In the genomic region with DNA sequence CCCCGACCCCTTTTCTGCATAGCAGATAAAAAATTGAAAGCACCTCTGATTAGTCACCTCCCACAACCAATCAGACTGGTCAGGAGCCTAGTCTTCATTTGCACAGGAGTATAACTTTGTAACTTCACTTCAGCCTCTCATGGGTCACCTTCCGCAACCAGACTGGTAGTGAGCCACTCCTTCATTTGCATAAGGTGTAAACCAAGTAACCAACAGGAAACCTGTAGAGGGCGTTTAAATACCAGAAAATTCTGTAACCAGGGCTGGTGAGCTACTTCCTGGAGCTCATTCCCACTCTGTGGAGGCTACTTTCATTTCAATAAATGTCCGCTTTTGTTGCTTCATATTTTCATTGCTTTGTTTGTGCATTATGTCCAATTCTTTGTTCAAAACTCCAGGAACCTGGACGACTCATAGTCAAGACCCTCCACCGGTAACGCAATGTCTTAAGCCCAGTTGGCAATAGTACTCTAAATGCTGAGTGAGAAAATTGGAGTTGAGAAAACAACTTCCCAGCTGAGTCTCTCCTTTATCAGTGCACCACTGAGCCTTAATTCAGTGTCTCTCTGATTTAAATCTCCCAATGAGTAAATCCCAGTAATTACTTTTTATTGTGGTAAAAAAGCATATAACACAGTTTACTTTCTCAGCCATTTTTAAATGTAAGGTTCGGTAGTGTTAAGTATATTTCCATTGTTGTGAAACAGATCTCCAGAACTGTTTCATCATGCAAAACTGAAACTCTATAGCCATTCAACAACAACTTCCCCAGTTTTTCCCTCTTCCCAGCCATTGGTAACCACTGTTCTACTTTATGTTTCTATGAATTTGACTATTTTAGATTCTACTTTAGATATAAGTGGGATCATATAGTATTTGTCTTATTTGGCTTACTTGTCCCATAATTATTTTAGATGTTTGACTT, we compare ENCODE assay signal across 11 cellular contexts.
DNase-seq lines count a peak whose midpoint lies in the region; ATAC-seq and TF ChIP-seq lines count a peak whose summit lies in the region.
"Had no signal": no experiment of that assay in that cellular context is flagged by ENCODE, and none has a peak within 500 bp of the region (broad histone marks: within the 10 kb centered on the region; RNA-seq: fewer than 3 reads in every experiment).

No MANE protein-coding gene starts in this region.

- H3K4me2 ChIP-seq in HCT116 (ENCODE audit: low read length): no peak overlapping the region

- H4K20me1 ChIP-seq in HCT116 (ENCODE audit: insufficient read depth): no peaks in the 10 kb centered on the region

- DNase-seq in D341Med (ENCODE audit: low spot score): peak; percentile 19
- DNase-seq in HCT116 (ENCODE audit: low read depth, low spot score): no peak
- peak; percentile 6 for DNase-seq in RKO (ENCODE audit: low spot score)
- DNase-seq in iPS DF 19.7 (ENCODE audit: low read depth, low spot score): peak; percentile 35
- no peak for DNase-seq in activated CD4-positive, CD25-positive, alpha-beta regulatory T cell treated with anti-CD3 and anti-CD28 coated beads, Interleukin-2, amount 50 U/mL, for 72 hours
- DNase-seq in NCI-H146 treated with DMSO at 0.1 percent for 48 hours (lab: John Stamatoyannopoulos, UW; ENCODE audit: unreplicated experiment): no peak
- no peak for DNase-seq in effector memory CD4-positive, alpha-beta T cell
- DNase-seq: activated gamma-delta T cell; naive thymus-derived CD8-positive, alpha-beta T cell had no signal

- RAD21 ChIA-PET in HCT116 (lab: Charles Lee; ENCODE audit: low non-redundant PET in 1 of 2, low total read pairs in 2 of 2, uncharacterized antibody in 2 of 2, unreplicated experiment in 2 of 2): no interaction called here

- H3K79me2 ChIP-seq in HCT116 (ENCODE audit: insufficient read depth, low read length): no peaks in the 10 kb centered on the region

- peak in 1 of 3 experiments; percentile 14; a peak in 1 of 6 replicates for TF ChIP-seq CTCF in HCT116 (IDR thresholded peaks at IDR 0.05 in 2 of 3, conservative IDR thresholded peaks at IDR 0.05 in 1 of 3; ENCODE audit: borderline replicate concordance in 1 of 3, insufficient read depth in 1 of 3, low read depth in 2 of 3, low read length in 2 of 3)

- H3K9ac ChIP-seq in HCT116 (ENCODE audit: low read length): no peak overlapping the region

- H3K36me3 ChIP-seq in HCT116 (ENCODE audit: control insufficient read depth in 1 of 2, insufficient read depth in 2 of 2, low read length in 2 of 2): no peaks in the 10 kb centered on the region
- H3K36me3 ChIP-seq in effector memory CD4-positive, alpha-beta T cell (ENCODE audit: control insufficient read depth, insufficient read depth, low read length): no peaks in the 10 kb centered on the region

- no peak overlapping the region for H2AFZ ChIP-seq in HCT116 (ENCODE audit: low read depth, low read length, poor library complexity, severe bottlenecking)

- intact Hi-C loops in HCT116 (cut with micrococcal nuclease): no loop called here

- H3K27me3 ChIP-seq in HCT116 (ENCODE audit: insufficient read depth, low read length): no peaks in the 10 kb centered on the region
- H3K27me3 ChIP-seq in effector memory CD4-positive, alpha-beta T cell (replicated peaks; ENCODE audit: control insufficient read depth, insufficient read depth, low read length, poor library complexity, severe bottlenecking): no peaks in the 10 kb centered on the region

- H3K9me2 ChIP-seq in HCT116 (ENCODE audit: insufficient read depth): no peaks in the 10 kb centered on the region

- ATAC-seq in HCT116 (peak; percentile 40; the same call in 1 of the 2 replicates), HG03378 (IDR thresholded peaks at IDR 0.05; ENCODE audit: unreplicated experiment) (no peak)
- ATAC-seq: K562; naive thymus-derived CD8-positive, alpha-beta T cell had no signal

- H3K4me3 ChIP-seq in HCT116 (replicated peaks in 1 of 2; ENCODE audit: low read depth in 1 of 2, low read length in 2 of 2): no peak overlapping the region
- no peak overlapping the region for H3K4me3 ChIP-seq in effector memory CD4-positive, alpha-beta T cell (ENCODE audit: insufficient read depth, low read depth, low read length, poor library complexity, severe bottlenecking)
- H3K4me3 ChIP-seq: K562 had no signal

- TF ChIP-seq RAD21 in HCT116 (IDR thresholded peaks at IDR 0.05; ENCODE audit: low read depth): 0 out of 2 replicates have a peak, but pooled peaks have one; percentile 10

- no TSS peak for BruUV-seq in HCT116 (replicated peaks; lab: Mats Ljungman, UMichigan)

- H3K9me3 ChIP-seq in HCT116 (ENCODE audit: control insufficient read depth in 1 of 2, insufficient read depth in 1 of 2, low read depth in 1 of 2, low read length in 2 of 2): no peaks in the 10 kb centered on the region; a peak in 1 of 4 replicates
- no peaks in the 10 kb centered on the region for H3K9me3 ChIP-seq in effector memory CD4-positive, alpha-beta T cell (ENCODE audit: control insufficient read depth, low read length)

- TF ChIP-seq POLR2A in HCT116 (IDR thresholded peaks at IDR 0.05; ENCODE audit: borderline replicate concordance, extremely low read depth, insufficient read depth, insufficient read length): no peak

- H3K4me1 ChIP-seq in HCT116 (ENCODE audit: control insufficient read depth in 1 of 2, insufficient read depth in 2 of 2, low read length in 2 of 2): no peaks in the 10 kb centered on the region
- no peaks in the 10 kb centered on the region for H3K4me1 ChIP-seq in effector memory CD4-positive, alpha-beta T cell (ENCODE audit: control insufficient read depth, insufficient read depth, low read length, poor library complexity, severe bottlenecking)

- CTCF ChIA-PET in HCT116 (lab: Charles Lee): no interaction called here

- POLR2A ChIA-PET in HCT116 (lab: Charles Lee): no interaction called here

- no peak overlapping the region for H3K27ac ChIP-seq in HCT116 (ENCODE audit: low read depth, low read length)
- H3K27ac ChIP-seq in effector memory CD4-positive, alpha-beta T cell (ENCODE audit: insufficient read depth, low read length, poor library complexity, severe bottlenecking): no peak overlapping the region

TF ChIP-seq in HCT116, 20 proteins besides CTCF, POLR2A, EP300 and RAD21:
- TF ChIP-seq, protein P1, sequence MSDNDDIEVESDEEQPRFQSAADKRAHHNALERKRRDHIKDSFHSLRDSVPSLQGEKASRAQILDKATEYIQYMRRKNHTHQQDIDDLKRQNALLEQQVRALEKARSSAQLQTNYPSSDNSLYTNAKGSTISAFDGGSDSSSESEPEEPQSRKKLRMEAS (IDR thresholded peaks at IDR 0.05): no peak
- TF ChIP-seq, protein P2, sequence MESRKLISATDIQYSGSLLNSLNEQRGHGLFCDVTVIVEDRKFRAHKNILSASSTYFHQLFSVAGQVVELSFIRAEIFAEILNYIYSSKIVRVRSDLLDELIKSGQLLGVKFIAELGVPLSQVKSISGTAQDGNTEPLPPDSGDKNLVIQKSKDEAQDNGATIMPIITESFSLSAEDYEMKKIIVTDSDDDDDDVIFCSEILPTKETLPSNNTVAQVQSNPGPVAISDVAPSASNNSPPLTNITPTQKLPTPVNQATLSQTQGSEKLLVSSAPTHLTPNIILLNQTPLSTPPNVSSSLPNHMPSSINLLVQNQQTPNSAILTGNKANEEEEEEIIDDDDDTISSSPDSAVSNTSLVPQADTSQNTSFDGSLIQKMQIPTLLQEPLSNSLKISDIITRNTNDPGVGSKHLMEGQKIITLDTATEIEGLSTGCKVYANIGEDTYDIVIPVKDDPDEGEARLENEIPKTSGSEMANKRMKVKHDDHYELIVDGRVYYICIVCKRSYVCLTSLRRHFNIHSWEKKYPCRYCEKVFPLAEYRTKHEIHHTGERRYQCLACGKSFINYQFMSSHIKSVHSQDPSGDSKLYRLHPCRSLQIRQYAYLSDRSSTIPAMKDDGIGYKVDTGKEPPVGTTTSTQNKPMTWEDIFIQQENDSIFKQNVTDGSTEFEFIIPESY (IDR thresholded peaks at IDR 0.05; ENCODE audit: extremely low read depth, insufficient replicate concordance, low read length): no peak
- TF ChIP-seq ZNF274 (IDR thresholded peaks at IDR 0.05; ENCODE audit: low read depth, low read length) (no peak), SP1 (IDR thresholded peaks at IDR 0.05; ENCODE audit: low read depth) (no peak), EGR1 (IDR thresholded peaks at IDR 0.05; ENCODE audit: low read depth) (no peak), TCF7L2 (IDR thresholded peaks at IDR 0.05; ENCODE audit: borderline replicate concordance, extremely low read depth, insufficient read depth, insufficient read length) (no peak), CEBPB (IDR thresholded peaks at IDR 0.05; ENCODE audit: low read depth) (no peak)
- TF ChIP-seq, protein P3, sequence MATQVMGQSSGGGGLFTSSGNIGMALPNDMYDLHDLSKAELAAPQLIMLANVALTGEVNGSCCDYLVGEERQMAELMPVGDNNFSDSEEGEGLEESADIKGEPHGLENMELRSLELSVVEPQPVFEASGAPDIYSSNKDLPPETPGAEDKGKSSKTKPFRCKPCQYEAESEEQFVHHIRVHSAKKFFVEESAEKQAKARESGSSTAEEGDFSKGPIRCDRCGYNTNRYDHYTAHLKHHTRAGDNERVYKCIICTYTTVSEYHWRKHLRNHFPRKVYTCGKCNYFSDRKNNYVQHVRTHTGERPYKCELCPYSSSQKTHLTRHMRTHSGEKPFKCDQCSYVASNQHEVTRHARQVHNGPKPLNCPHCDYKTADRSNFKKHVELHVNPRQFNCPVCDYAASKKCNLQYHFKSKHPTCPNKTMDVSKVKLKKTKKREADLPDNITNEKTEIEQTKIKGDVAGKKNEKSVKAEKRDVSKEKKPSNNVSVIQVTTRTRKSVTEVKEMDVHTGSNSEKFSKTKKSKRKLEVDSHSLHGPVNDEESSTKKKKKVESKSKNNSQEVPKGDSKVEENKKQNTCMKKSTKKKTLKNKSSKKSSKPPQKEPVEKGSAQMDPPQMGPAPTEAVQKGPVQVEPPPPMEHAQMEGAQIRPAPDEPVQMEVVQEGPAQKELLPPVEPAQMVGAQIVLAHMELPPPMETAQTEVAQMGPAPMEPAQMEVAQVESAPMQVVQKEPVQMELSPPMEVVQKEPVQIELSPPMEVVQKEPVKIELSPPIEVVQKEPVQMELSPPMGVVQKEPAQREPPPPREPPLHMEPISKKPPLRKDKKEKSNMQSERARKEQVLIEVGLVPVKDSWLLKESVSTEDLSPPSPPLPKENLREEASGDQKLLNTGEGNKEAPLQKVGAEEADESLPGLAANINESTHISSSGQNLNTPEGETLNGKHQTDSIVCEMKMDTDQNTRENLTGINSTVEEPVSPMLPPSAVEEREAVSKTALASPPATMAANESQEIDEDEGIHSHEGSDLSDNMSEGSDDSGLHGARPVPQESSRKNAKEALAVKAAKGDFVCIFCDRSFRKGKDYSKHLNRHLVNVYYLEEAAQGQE (IDR thresholded peaks at IDR 0.05; ENCODE audit: low read depth): no peak

Comparison
In these comparisons a context has a peak if more than half of its experiments do, and no peak if none do; other contexts are left out.
1. DNase-seq: peak in D341Med (single experiment), RKO (single experiment) and iPS DF 19.7 (single experiment); none in HCT116 (single experiment), activated CD4-positive, CD25-positive, alpha-beta regulatory T cell treated with anti-CD3 and anti-CD28 coated beads, Interleukin-2, amount 50 U/mL, for 72 hours (single experiment), NCI-H146 treated with DMSO at 0.1 percent for 48 hours (single experiment) and effector memory CD4-positive, alpha-beta T cell (0 of 3).